Comparison of ENCODE assay signal across 7 cellular contexts in genomic region chr1:148345617-148346259, GRCh38.
DNase-seq lines count a peak whose midpoint lies in the region; ATAC-seq and TF ChIP-seq lines count a peak whose summit lies in the region.
"Not testable (repeated sequence)": the region's sequence is repeated elsewhere in the genome, so short reads cannot be mapped to it uniquely, and the experiment has no call there.

No MANE protein-coding gene starts in this region.

- H3K4me3 ChIP-seq in PC-3 (ENCODE audit: low read length); heart right ventricle; osteoblast (ENCODE audit: insufficient read depth, low read length): not testable (repeated sequence)

- POLR2A ChIA-PET in PC-3 (lab: Charles Lee; ENCODE audit: unreplicated experiment), result not testable (repeated sequence)
- POLR2A ChIA-PET in activated CD8-positive, alpha-beta T cell treated with anti-CD3 and anti-CD28 coated beads for 36 hours (lab: Charles Lee), result interaction anchor here (1.1 to 2.1 kb wide), 4 partner anchors 8 to 83 kb away, joined by 3 to 15 read pairs (median 6); no protein-coding TSS in a partner anchor

- CTCF ChIA-PET in PC-3 (lab: Charles Lee), result not testable (repeated sequence)
- CTCF ChIA-PET in activated CD8-positive, alpha-beta T cell treated with anti-CD3 and anti-CD28 coated beads for 36 hours (lab: Charles Lee), result interaction anchor here (0.8 to 1.8 kb wide), 9 partner anchors 9 to 84 kb away, joined by 3 to 9 read pairs (median 5); no protein-coding TSS in a partner anchor

- not testable (repeated sequence) for H3K9me3 ChIP-seq in PC-3 (ENCODE audit: low read length); heart right ventricle; osteoblast (ENCODE audit: low read depth, low read length)

- not testable (repeated sequence) for H3K9me3 Mint-ChIP-seq in activated CD8-positive, alpha-beta T cell treated with anti-CD3 and anti-CD28 coated beads for 36 hours

- 9 to 13% methylated on average over 3 of the region's 3 CpGs for WGBS in heart right ventricle, 2 donors

- peak; percentile 76 for TF ChIP-seq CTCF in PC-3 (conservative IDR thresholded peaks at IDR 0.05; ENCODE audit: low read depth, low read length)
- TF ChIP-seq CTCF in activated CD8-positive, alpha-beta T cell treated with anti-CD3 and anti-CD28 coated beads for 36 hours (IDR thresholded peaks at IDR 0.05), result peak; percentile 60
- peak in 7 of 9 donors; percentile 30 to 59 (median 47) for TF ChIP-seq CTCF in heart right ventricle (IDR thresholded peaks at IDR 0.05)
- TF ChIP-seq CTCF in osteoblast (IDR thresholded peaks at IDR 0.05; ENCODE audit: extremely low read depth, low read depth, low read length), result peak; percentile 68

- H3K9ac ChIP-seq in PC-3 (ENCODE audit: low read length), result not testable (repeated sequence)

- not testable (repeated sequence) for H3F3A ChIP-seq in PC-3 (ENCODE audit: low read length, unreplicated experiment)

- H3K4me1 ChIP-seq in PC-3 (ENCODE audit: insufficient read depth, low read length), result peaks cover 27% of the 10 kb centered on the region
- not testable (repeated sequence) for H3K4me1 ChIP-seq in heart right ventricle; osteoblast (ENCODE audit: insufficient read depth, low read length)

- intact Hi-C loops in PC-3 (cut with micrococcal nuclease); activated CD8-positive, alpha-beta T cell treated with anti-CD3 and anti-CD28 coated beads for 36 hours (cut with micrococcal nuclease); heart right ventricle (cut with DNase I): not testable (repeated sequence)

- peak; percentile 57 for ATAC-seq in PC-3
- ATAC-seq in activated CD8-positive, alpha-beta T cell treated with anti-CD3 and anti-CD28 coated beads for 36 hours, result peak; percentile 27
- not testable (repeated sequence) for ATAC-seq in heart right ventricle

- not testable (repeated sequence) for BruUV-seq in PC-3 (replicated peaks; lab: Mats Ljungman, UMichigan)

- H2AFZ ChIP-seq in PC-3 (ENCODE audit: low read length), result peak overlapping the region; percentile 51
- peak overlapping the region; percentile 63 for H2AFZ ChIP-seq in osteoblast (ENCODE audit: low read length)

- H3K27me3 Mint-ChIP-seq in activated CD8-positive, alpha-beta T cell treated with anti-CD3 and anti-CD28 coated beads for 36 hours, result peaks cover 17% of the 10 kb centered on the region

- DNase-seq in EL, result peak; percentile 40
- peak; percentile 40 for DNase-seq in HuH-7 (ENCODE audit: low spot score)
- DNase-seq in PC-3, result peak; percentile 58
- peak; percentile 48 for DNase-seq in activated CD8-positive, alpha-beta T cell treated with anti-CD3 and anti-CD28 coated beads for 36 hours
- DNase-seq in central memory CD4-positive, alpha-beta T cell, result peak; percentile 27
- not testable (repeated sequence) for DNase-seq in heart right ventricle; osteoblast (ENCODE audit: insufficient read length, low spot score, missing footprints)

- not testable (repeated sequence) for H4K20me1 ChIP-seq in PC-3 (ENCODE audit: low read length); osteoblast (ENCODE audit: insufficient read depth, low read length)

- H3K36me3 Mint-ChIP-seq in activated CD8-positive, alpha-beta T cell treated with anti-CD3 and anti-CD28 coated beads for 36 hours (ENCODE audit: low read depth), result not testable (repeated sequence)

- not testable (repeated sequence) for H3K27ac ChIP-seq in PC-3 (ENCODE audit: low read length); heart right ventricle; osteoblast (ENCODE audit: low read depth, low read length)

- H3K9me2 ChIP-seq in PC-3 (replicated peaks; ENCODE audit: low read length), result not testable (repeated sequence)

- not testable (repeated sequence) for H3K4me3 Mint-ChIP-seq in activated CD8-positive, alpha-beta T cell treated with anti-CD3 and anti-CD28 coated beads for 36 hours

- H3K4me1 Mint-ChIP-seq in activated CD8-positive, alpha-beta T cell treated with anti-CD3 and anti-CD28 coated beads for 36 hours (ENCODE audit: low read depth), result not testable (repeated sequence)

- not testable (repeated sequence) for H3K36me3 ChIP-seq in PC-3 (ENCODE audit: low read depth, low read length); heart right ventricle; osteoblast (ENCODE audit: insufficient read depth, low read length)

- H3K27me3 ChIP-seq in PC-3 (ENCODE audit: low read length), result not testable (repeated sequence)
- H3K27me3 ChIP-seq in heart right ventricle, result peaks cover 0 to 39% (median 28%) of the 10 kb centered on the region in 7 donors
- H3K27me3 ChIP-seq in osteoblast (ENCODE audit: insufficient read depth, low read length), result peaks cover 33% of the 10 kb centered on the region

- not testable (repeated sequence) for H3K4me2 ChIP-seq in PC-3 (ENCODE audit: low read length)
- H3K4me2 ChIP-seq in osteoblast (ENCODE audit: insufficient read depth, low read length), result peak overlapping the region; percentile 47

- H3K79me2 ChIP-seq in PC-3 (ENCODE audit: low read length); osteoblast (ENCODE audit: insufficient read depth, low read length): not testable (repeated sequence)

- H3K27ac Mint-ChIP-seq in activated CD8-positive, alpha-beta T cell treated with anti-CD3 and anti-CD28 coated beads for 36 hours, result not testable (repeated sequence)
